ENCODE assay signal across 9 cellular contexts in the genomic region with DNA sequence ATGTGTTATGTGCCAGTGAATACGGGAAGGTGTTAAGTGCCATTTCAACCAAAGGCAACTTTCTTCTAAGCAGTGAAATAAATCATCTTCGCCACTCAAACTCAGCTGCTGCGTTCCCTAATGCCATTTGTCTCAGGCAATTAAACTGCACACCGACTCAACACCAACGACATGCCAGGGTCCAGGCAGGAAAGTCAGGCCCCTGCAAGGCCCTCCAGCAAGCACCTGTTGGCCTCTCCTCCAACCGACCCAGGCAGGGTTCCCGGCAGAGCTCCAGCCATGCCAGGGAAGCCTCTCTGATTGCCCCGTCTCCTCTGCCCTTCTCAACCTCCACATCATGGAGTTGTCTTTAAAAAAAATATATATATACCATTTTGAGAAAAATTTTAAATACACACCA.
"Had no signal": no experiment of that assay in that cellular context is flagged by ENCODE, and none has a peak within 500 bp of the region (broad histone marks: within the 10 kb centered on the region; RNA-seq: fewer than 3 reads in every experiment).

No MANE protein-coding gene starts in this region.

- H3K27me3 Mint-ChIP-seq: IgD-negative memory B cell had no signal

- H3K27ac Mint-ChIP-seq: IgD-negative memory B cell had no signal

- DNase-seq: GM23248, GOT3, H7, KBM-7 had no signal

- ATAC-seq: HCT116, HepG2 had no signal

- H3K4me3 ChIP-seq: GM23248, HAP-1 had no signal

- H3K4me1 ChIP-seq: HAP-1 had no signal

- H3K9me3 Mint-ChIP-seq: IgD-negative memory B cell had no signal

- H3K27ac ChIP-seq: GM23248, HL-60 had no signal

- H3K9me3 ChIP-seq: HAP-1 had no signal
